Comparison of ENCODE assay signal across 2 cellular contexts in genomic region chr12:68336754-68337343, GRCh38.
TF ChIP-seq lines count a peak whose summit lies in the region.

No MANE protein-coding gene starts in this region.

TF ChIP-seq in Ishikawa, 13 proteins besides CTCF, POLR2A, EP300 and RAD21 (continued from another document):
- TF ChIP-seq FOXM1 (IDR thresholded peaks at IDR 0.05; ENCODE audit: borderline replicate concordance, low read depth) (no peak), CREB1 (IDR thresholded peaks at IDR 0.05; ENCODE audit: low read depth) (no peak)

TF ChIP-seq in K562, 482 proteins besides CTCF, POLR2A, EP300 and RAD21 (continued from another document):
- no peak for TF ChIP-seq CGGBP1 (CRISPR knock-in tag; IDR thresholded peaks at IDR 0.05)
- no peak for TF ChIP-seq ETV1 (tag; conservative IDR thresholded peaks at IDR 0.05; ENCODE audit: low read depth)
- TF ChIP-seq HDAC1 (IDR thresholded peaks at IDR 0.05), result no peak
- no peak for TF ChIP-seq BCOR (IDR thresholded peaks at IDR 0.05)
